9 cellular contexts compared by ENCODE assay signal in the genomic region with DNA sequence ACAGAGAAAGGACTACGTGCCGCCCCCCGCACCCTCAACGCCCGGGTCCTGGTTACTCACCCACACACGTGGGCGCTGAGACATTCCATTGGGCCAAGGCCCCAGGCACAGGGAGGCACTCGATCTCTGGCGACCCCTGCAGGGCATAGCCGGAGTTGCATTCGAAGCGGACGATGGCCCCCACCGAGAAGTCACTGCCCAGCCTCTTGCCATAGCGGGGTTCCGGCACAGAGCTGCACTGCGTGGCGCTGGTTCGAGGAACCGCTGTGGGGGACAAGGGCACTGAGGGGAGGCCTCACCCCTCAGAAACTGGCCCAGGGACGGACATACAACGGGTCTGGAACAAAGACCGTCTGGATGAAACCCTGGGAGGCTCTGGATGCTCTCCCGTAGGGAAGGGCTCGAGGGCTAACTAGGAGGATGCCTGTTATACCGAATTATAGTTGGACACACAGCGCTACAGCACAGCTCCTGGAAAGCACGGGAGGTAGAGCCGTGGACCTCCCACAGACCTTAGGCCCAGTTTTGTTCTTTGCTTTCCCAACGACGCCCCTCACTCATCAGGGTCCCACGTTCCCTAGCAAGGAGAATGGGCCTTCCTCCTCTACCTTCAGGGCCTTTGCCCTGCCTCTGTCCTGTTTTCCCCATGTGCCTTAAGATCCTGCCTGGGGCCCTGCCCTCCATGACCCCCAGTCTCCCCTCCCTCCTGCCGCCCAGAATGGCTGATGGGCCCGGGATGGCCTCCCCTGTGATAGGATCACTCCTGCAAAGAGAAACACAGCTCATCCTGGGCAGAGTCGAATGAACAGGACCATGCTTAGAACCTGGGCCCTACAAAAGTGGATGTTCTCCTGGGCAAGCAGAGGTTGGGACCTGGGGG.
DNase-seq lines count a peak whose midpoint lies in the region; TF ChIP-seq lines count a peak whose summit lies in the region.
"Had no signal": no experiment of that assay in that cellular context is flagged by ENCODE, and none has a peak within 500 bp of the region (broad histone marks: within the 10 kb centered on the region; RNA-seq: fewer than 3 reads in every experiment).

No MANE protein-coding gene starts in this region.

- no peaks in the 10 kb centered on the region for H4K20me1 ChIP-seq in SU-DHL-6 (ENCODE audit: low read depth, low read length)

- H2AFZ ChIP-seq in SU-DHL-6 (ENCODE audit: low read depth, low read length, severe bottlenecking) = no peak overlapping the region

- no peaks in the 10 kb centered on the region for H3K79me2 ChIP-seq in SU-DHL-6 (ENCODE audit: insufficient read depth, low read length)

- H3K4me3 ChIP-seq in GM12875 (ENCODE audit: low read depth, low read length) (no peak overlapping the region), SU-DHL-6 (ENCODE audit: insufficient read depth, low read length, poor library complexity, severe bottlenecking) (no peak overlapping the region)
- H3K4me3 ChIP-seq: lung, vagina had no signal

- no peaks in the 10 kb centered on the region for H3K9me3 ChIP-seq in SU-DHL-6 (ENCODE audit: insufficient read depth, low read length)
- H3K9me3 ChIP-seq: vagina had no signal

- no peak overlapping the region for H3K27ac ChIP-seq in SU-DHL-6 (ENCODE audit: low read depth, low read length)
- H3K27ac ChIP-seq: vagina had no signal

- H3K9ac ChIP-seq in SU-DHL-6 (ENCODE audit: low read length) = no peak overlapping the region

- TF ChIP-seq CTCF in GM12875 (IDR thresholded peaks at IDR 0.05; ENCODE audit: borderline replicate concordance, insufficient read depth, low read depth, low read length) (peak; percentile 77), SU-DHL-6 (IDR thresholded peaks at IDR 0.05; ENCODE audit: insufficient read depth, low read length, poor library complexity, severe bottlenecking) (peak; percentile 15)

- H3K4me2 ChIP-seq in SU-DHL-6 (ENCODE audit: low read depth, low read length, poor library complexity, severe bottlenecking) = no peak overlapping the region

- H3K27me3 ChIP-seq in SU-DHL-6 (ENCODE audit: low read length) = no peaks in the 10 kb centered on the region
- H3K27me3 ChIP-seq: vagina had no signal

- DNase-seq in COLO829 (ENCODE audit: low spot score) (peak; percentile 65), iPS-NIHi11 (ENCODE audit: low spot score) (peak; percentile 87), cerebellum (ENCODE audit: low spot score) (no peak), SHP77 treated with DMSO at 0.1 percent for 48 hours (lab: John Stamatoyannopoulos, UW) (no peak), EL (no peak)

- H3F3A ChIP-seq in SU-DHL-6 (ENCODE audit: insufficient read depth) = no peaks in the 10 kb centered on the region

- no peaks in the 10 kb centered on the region for H3K9me2 ChIP-seq in SU-DHL-6 (replicated peaks; ENCODE audit: insufficient read depth, low read length)

- H3K36me3 ChIP-seq in SU-DHL-6 (ENCODE audit: low read length) = no peaks in the 10 kb centered on the region
- H3K36me3 ChIP-seq: vagina had no signal

Comparison
In these comparisons a context has a peak if more than half of its experiments do, and no peak if none do; other contexts are left out.
1. DNase-seq: peak in COLO829 (single experiment) and iPS-NIHi11 (single experiment); none in cerebellum (single experiment), SHP77 treated with DMSO at 0.1 percent for 48 hours (single experiment) and EL (single experiment).